ENCODE assay signal across 7 cellular contexts in the genomic region with DNA sequence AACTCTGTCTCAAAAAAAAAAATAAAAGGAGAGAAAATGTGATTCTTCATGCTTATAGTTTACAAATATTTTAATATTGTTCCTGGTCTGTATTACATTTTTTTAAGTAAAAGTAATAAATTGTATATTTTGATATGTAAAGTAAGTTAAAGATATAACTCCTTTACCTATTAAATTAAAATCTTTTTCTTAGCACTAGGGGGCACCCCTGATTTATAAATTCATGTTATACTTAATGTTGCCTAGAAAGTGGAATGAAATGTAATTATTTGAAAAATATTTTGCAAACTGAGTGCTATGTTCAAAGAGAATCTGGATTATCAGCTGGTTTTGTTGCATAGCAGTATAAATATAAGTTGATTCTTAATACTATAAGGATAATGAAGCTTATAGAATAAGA. TPM values are rescaled to one million over a fixed set of nuclear protein-coding genes. Genes with fewer than 3 reads are reported as not detected.
A peak's percentile ranks its signal among the peaks of the same experiment; 100 is the strongest.
DNase-seq lines count a peak whose midpoint lies in the region; ATAC-seq and TF ChIP-seq lines count a peak whose summit lies in the region.

No MANE protein-coding gene starts in this region.

- intact Hi-C loops in prostate gland (cut with DNase I): loop anchor here (2.0 kb wide), 1 partner anchor 227 kb away; no protein-coding TSS in a partner anchor

- TF ChIP-seq POLR2A in prostate gland (IDR thresholded peaks at IDR 0.05): no peak

- H3K4me1 ChIP-seq in prostate gland (replicated peaks): no peaks in the 10 kb centered on the region

- no peaks in the 10 kb centered on the region for H3K9me3 ChIP-seq in prostate gland

- ATAC-seq in GM19324 (IDR thresholded peaks at IDR 0.05; ENCODE audit: low FRiP score, unreplicated experiment): no peak
- ATAC-seq in HG03039 (IDR thresholded peaks at IDR 0.05; ENCODE audit: unreplicated experiment): no peak

- peak in 3 of 4 experiments; percentile 26 to 33 (median 31) for TF ChIP-seq CTCF in prostate gland (IDR thresholded peaks at IDR 0.05)

- H3K36me3 ChIP-seq in prostate gland: no peaks in the 10 kb centered on the region

- H3K4me3 ChIP-seq in prostate gland: no peak overlapping the region

- DNase-seq in HCEC 1CT (peak; percentile 44), NCI-H2227 treated with DMSO at 0.1 percent for 48 hours (lab: John Stamatoyannopoulos, UW) (peak; percentile 9), dermis blood vessel endothelial cell (peak; percentile 53), prostate gland (ENCODE audit: low spot score) (no peak)
- no peak for DNase-seq in activated CD8-positive, alpha-beta memory T cell treated with anti-CD3 and anti-CD28 coated beads, Interleukin-2, amount 50 U/mL, for 48 hours

- no peak overlapping the region for H3K27ac ChIP-seq in prostate gland

- H3K27me3 ChIP-seq in prostate gland (replicated peaks; ENCODE audit: insufficient read depth): no peaks in the 10 kb centered on the region

RNA-seq across cellular contexts. Expression of gene RALGPS2, which starts 49.2 kb away (rescaled TPM):
- total RNA-seq in dermis blood vessel endothelial cell (38.5 and 57.9 TPM in 2 replicates), prostate gland (10 to 100 TPM; 25.6 to 26.2 TPM)

Comparison
In these comparisons a context has a peak if more than half of its experiments do, and no peak if none do; other contexts are left out.
1. DNase-seq: peak in HCEC 1CT (single experiment), NCI-H2227 treated with DMSO at 0.1 percent for 48 hours (single experiment) and dermis blood vessel endothelial cell (single experiment); none in prostate gland (single experiment) and activated CD8-positive, alpha-beta memory T cell treated with anti-CD3 and anti-CD28 coated beads, Interleukin-2, amount 50 U/mL, for 48 hours (single experiment).